In genomic region chr13:97298816-97299215, GRCh38 we compare ENCODE assay signal across 15 cellular contexts.
DNase-seq lines count a peak whose midpoint lies in the region; ATAC-seq and TF ChIP-seq lines count a peak whose summit lies in the region.
"Had no signal": no experiment of that assay in that cellular context is flagged by ENCODE, and none has a peak within 500 bp of the region (broad histone marks: within the 10 kb centered on the region; RNA-seq: fewer than 3 reads in every experiment).

No MANE protein-coding gene starts in this region.

- H3K27ac ChIP-seq in GM23248: 0 out of 2 replicates have a peak overlapping the region, but pooled peaks have one; percentile 3
- H3K27ac ChIP-seq: RWPE1 had no signal

- no peak overlapping the region for H2AFZ ChIP-seq in GM23248

- WGBS in GM23248 (ENCODE audit: low coverage in 1 of 2, low lambda C conversion rate in 2 of 2, missing lambda C conversion rate in 2 of 2), 2 experiments: 26 to 27% methylated on average over 1 of the region's 1 CpG

- no peaks in the 10 kb centered on the region for H4K20me1 ChIP-seq in GM23248 (ENCODE audit: insufficient read depth)

- H3K4me1 ChIP-seq in GM23248 (ENCODE audit: insufficient read depth): peaks cover 32% of the 10 kb centered on the region

- H3K4me2 ChIP-seq in GM23248 (ENCODE audit: unreplicated experiment): peak overlapping the region; percentile 82

- no peaks in the 10 kb centered on the region for H3K9me2 ChIP-seq in GM23248 (ENCODE audit: insufficient read depth)

- H3K4me3 ChIP-seq in GM23248 (peak overlapping the region; percentile 41), choroid plexus epithelial cell (ENCODE audit: low read depth, low read length) (no peak overlapping the region)
- H3K4me3 ChIP-seq: lung had no signal

- in situ Hi-C loops in GM23248 (cut with MboI): no loop called here

- no peaks in the 10 kb centered on the region for H3K36me3 ChIP-seq in GM23248 (ENCODE audit: low read depth)

- peaks cover 92% of the 10 kb centered on the region for H3K79me2 ChIP-seq in GM23248 (ENCODE audit: insufficient read depth)

- H3K9ac ChIP-seq in GM23248: no peak overlapping the region

- DNase-seq in NCI-H1417 (lab: John Stamatoyannopoulos, UW) (peak in 2 of 3 experiments; percentile 31 to 61), NCI-H1417 treated with DMSO at 0.1 percent for 48 hours (lab: John Stamatoyannopoulos, UW) (no peak), GM23248 (peak; percentile 63), choroid plexus epithelial cell (ENCODE audit: low read depth) (peak; percentile 31), renal cortical epithelial cell (ENCODE audit: low read depth) (peak; percentile 36), NOMO-1 (lab: John Stamatoyannopoulos, UW; ENCODE audit: unreplicated experiment in 2 of 2) (no peak)
- DNase-seq: activated CD4-positive, alpha-beta T cell treated with anti-CD3 and anti-CD28 coated beads, Interleukin-2, amount 50 U/mL, for 1 hour; anterior cingulate cortex; Caco-2; MV-4-11; NCI-H774 had no signal

- H3K9me3 ChIP-seq in GM23248 (ENCODE audit: low read depth): no peaks in the 10 kb centered on the region
- H3K9me3 ChIP-seq: Caco-2 had no signal

- ATAC-seq in GM21786 (IDR thresholded peaks at IDR 0.05; ENCODE audit: unreplicated experiment): no peak
- no peak for ATAC-seq in HG02678 (IDR thresholded peaks at IDR 0.05; ENCODE audit: unreplicated experiment)

- H3K27me3 ChIP-seq in GM23248 (replicated peaks; ENCODE audit: insufficient read depth): no peaks in the 10 kb centered on the region

- TF ChIP-seq CTCF in choroid plexus epithelial cell (conservative IDR thresholded peaks at IDR 0.05; ENCODE audit: low read depth, low read length): no peak

- peaks cover 34% of the 10 kb centered on the region for H3F3A ChIP-seq in GM23248 (ENCODE audit: insufficient read depth)

Comparison
In these comparisons a context has a peak if more than half of its experiments do, and no peak if none do; other contexts are left out.
1. DNase-seq: peak in NCI-H1417 (2 of 3), GM23248 (single experiment), choroid plexus epithelial cell (single experiment) and renal cortical epithelial cell (single experiment); none in NCI-H1417 treated with DMSO at 0.1 percent for 48 hours (single experiment) and NOMO-1 (0 of 2).